Comparison of ENCODE assay signal across 8 cellular contexts in genomic region chr7:6221340-6222319, GRCh38. TPM values are rescaled to one million over a fixed set of nuclear protein-coding genes. Genes with fewer than 3 reads are reported as not detected.
DNase-seq lines count a peak whose midpoint lies in the region; TF ChIP-seq lines count a peak whose summit lies in the region.

No MANE protein-coding gene starts in this region.

- 76 to 84% methylated on average over 9 of the region's 9 CpGs for WGBS in lower leg skin, 2 donors

- DNase-seq in GM13976 (ENCODE audit: low spot score) = peak; percentile 50
- DNase-seq in NOMO-1 treated with dmso at 0.1 percent for 144 hours (lab: John Stamatoyannopoulos, UW; ENCODE audit: unreplicated experiment) = peak; percentile 61
- DNase-seq in activated naive CD8-positive, alpha-beta T cell treated with anti-CD3 and anti-CD28 coated beads for 36 hours = peak; percentile 39
- DNase-seq in stimulated activated CD4-positive, alpha-beta T cell treated with anti-CD3 and anti-CD28 coated beads, Interleukin-12 subunit alpha, Interleukin-12 subunit beta, amount 100 ng/mL, for 48 hours (ENCODE audit: low read depth in 2 of 3, low spot score in 1 of 3) = peak; percentile 8 to 52 (median 33)
- DNase-seq in Calu3 = no peak
- DNase-seq in mesenteric fat pad (ENCODE audit: low spot score) = no peak
- no peak for DNase-seq in superior temporal gyrus (ENCODE audit: extremely low spot score)
- DNase-seq in lower leg skin (ENCODE audit: low spot score in 2 of 2) = no peak

- H3K4me1 Mint-ChIP-seq in activated naive CD8-positive, alpha-beta T cell treated with anti-CD3 and anti-CD28 coated beads for 36 hours = peaks cover 19% of the 10 kb centered on the region
- peaks cover 48% of the 10 kb centered on the region for H3K4me1 Mint-ChIP-seq in Calu3 (ENCODE audit: low read depth, unreplicated experiment)

- no peaks in the 10 kb centered on the region for H3K9me3 Mint-ChIP-seq in activated naive CD8-positive, alpha-beta T cell treated with anti-CD3 and anti-CD28 coated beads for 36 hours
- H3K9me3 Mint-ChIP-seq in Calu3 (ENCODE audit: low read depth, unreplicated experiment) = no peaks in the 10 kb centered on the region

- no peak for TF ChIP-seq POLR2A in lower leg skin (IDR thresholded peaks at IDR 0.05)

- intact Hi-C loops in Calu3 (cut with micrococcal nuclease; ENCODE audit: unreplicated experiment) (loop anchor here (2.0 kb wide), 1 partner anchor 21 kb away; no protein-coding TSS in a partner anchor), lower leg skin (cut with DNase I; ENCODE audit: low total_unique reads) (no loop called here)

- H3K36me3 Mint-ChIP-seq in activated naive CD8-positive, alpha-beta T cell treated with anti-CD3 and anti-CD28 coated beads for 36 hours = no peaks in the 10 kb centered on the region
- peaks cover 9% of the 10 kb centered on the region for H3K36me3 Mint-ChIP-seq in Calu3 (ENCODE audit: insufficient read depth, unreplicated experiment)

- TF ChIP-seq CTCF in GM13976 (IDR thresholded peaks at IDR 0.05; ENCODE audit: borderline replicate concordance, control extremely low read depth, extremely low read depth, insufficient read depth, missing control alignments) (no peak), Calu3 (IDR thresholded peaks at IDR 0.05; ENCODE audit: unreplicated experiment) (no peak), lower leg skin (IDR thresholded peaks at IDR 0.05) (no peak)

- peak overlapping the region; percentile 87 for H3K27ac Mint-ChIP-seq in activated naive CD8-positive, alpha-beta T cell treated with anti-CD3 and anti-CD28 coated beads for 36 hours
- H3K27ac Mint-ChIP-seq in Calu3 (ENCODE audit: unreplicated experiment) = no peak overlapping the region

- BruUV-seq in Calu3 (replicated peaks; lab: Mats Ljungman, UMichigan) = no TSS peak

- in situ Hi-C loops in GM13976 (cut with MboI; ENCODE audit: low sequenced_read_pairs, unreplicated experiment) = no loop called here

- H3K4me3 ChIP-seq in lower leg skin (ENCODE audit: low read depth, poor library complexity, severe bottlenecking) = no peak overlapping the region

- peak overlapping the region; percentile 35 for H3K4me3 Mint-ChIP-seq in activated naive CD8-positive, alpha-beta T cell treated with anti-CD3 and anti-CD28 coated beads for 36 hours
- no peak overlapping the region for H3K4me3 Mint-ChIP-seq in Calu3 (ENCODE audit: low read depth, unreplicated experiment)

- peaks cover 2% of the 10 kb centered on the region for H3K27me3 Mint-ChIP-seq in activated naive CD8-positive, alpha-beta T cell treated with anti-CD3 and anti-CD28 coated beads for 36 hours
- H3K27me3 Mint-ChIP-seq in Calu3 (ENCODE audit: unreplicated experiment) = no peaks in the 10 kb centered on the region

- CTCF ChIA-PET in Calu3 (lab: Charles Lee) = interaction anchor here (0.5 kb wide), 1 partner anchor 231 kb away, joined by 4 read pairs; no protein-coding TSS in a partner anchor

RNA-seq across cellular contexts. Expression of gene CYTH3, which starts 50.8 kb away (rescaled TPM):
- 1 to 10 TPM; 1.7 to 2.0 TPM for total RNA-seq in activated naive CD8-positive, alpha-beta T cell treated with anti-CD3 and anti-CD28 coated beads for 36 hours
- total RNA-seq in Calu3 (2022) = 47.2 and 73.4 TPM in 2 replicates
- 36.1 TPM for total RNA-seq in mesenteric fat pad
- total RNA-seq in lower leg skin = 100 to 1,000 TPM in 1 of 4 donors, 10 to 100 TPM in 3; 40.3 to 108 (median 44.7) TPM

Comparison
In these comparisons a context has a peak if more than half of its experiments do, and no peak if none do; other contexts are left out.
1. DNase-seq: peak in GM13976 (single experiment), NOMO-1 treated with dmso at 0.1 percent for 144 hours (single experiment), activated naive CD8-positive, alpha-beta T cell treated with anti-CD3 and anti-CD28 coated beads for 36 hours (single experiment) and stimulated activated CD4-positive, alpha-beta T cell treated with anti-CD3 and anti-CD28 coated beads, Interleukin-12 subunit alpha, Interleukin-12 subunit beta, amount 100 ng/mL, for 48 hours (3 of 3); none in Calu3 (single experiment), mesenteric fat pad (single experiment), superior temporal gyrus (single experiment) and lower leg skin (0 of 2).
2. RNA of gene CYTH3, which starts 50.8 kb away (total RNA-seq): 47.2 to 73.4 TPM in Calu3, 40.3 to 108 TPM in lower leg skin and 36.1 TPM in mesenteric fat pad (single experiment); 1.7 to 2.0 TPM in activated naive CD8-positive, alpha-beta T cell treated with anti-CD3 and anti-CD28 coated beads for 36 hours; every median in the first group is over 10 times any median in the second.